21 cellular contexts compared by ENCODE assay signal in genomic region chr17:30717290-30718098, GRCh38.
A peak's percentile ranks its signal among the peaks of the same experiment; 100 is the strongest.
DNase-seq lines count a peak whose midpoint lies in the region; ATAC-seq and TF ChIP-seq lines count a peak whose summit lies in the region.
"Had no signal": no experiment of that assay in that cellular context is flagged by ENCODE, and none has a peak within 500 bp of the region (broad histone marks: within the 10 kb centered on the region; RNA-seq: fewer than 3 reads in every experiment).

No MANE protein-coding gene starts in this region.

- H3K27me3 ChIP-seq in PC-3 (ENCODE audit: low read length): no peaks in the 10 kb centered on the region
- H3K27me3 ChIP-seq: BE2C had no signal

- intact Hi-C loops in PC-3 (cut with micrococcal nuclease): no loop called here

- H3K4me1 Mint-ChIP-seq in IgD-negative memory B cell: peaks cover 5 to 7% (median 7%) of the 10 kb centered on the region in 3 donors
- H3K4me1 Mint-ChIP-seq in progenitor cell of endocrine pancreas (ENCODE audit: low read depth): no peaks in the 10 kb centered on the region

- H2AFZ ChIP-seq in PC-3 (ENCODE audit: low read length): no peak overlapping the region

- DNase-seq in activated effector memory CD4-positive, alpha-beta T cell treated with anti-CD3 and anti-CD28 coated beads, Interleukin-2, amount 50 U/mL, for 16 hours: peak; percentile 22
- DNase-seq in activated effector memory CD4-positive, alpha-beta T cell treated with Interleukin-2 at 50 U/mL for 16 hours: no peak
- DNase-seq in islet precursor cell (peak; percentile 41), progenitor cell of endocrine pancreas (ENCODE audit: low spot score, unreplicated experiment) (no peak), NCI-H2029 (lab: John Stamatoyannopoulos, UW) (no peak), PC-3 (no peak)
- DNase-seq: activated CD4-positive, alpha-beta memory T cell treated with anti-CD3 and anti-CD28 coated beads, Interleukin-2, amount 10 ng/mL, durations not matched to agents 7 days and 5 days; activated T-cell treated with anti-CD3 and anti-CD28 coated beads for 4 hours; EL; foreskin melanocyte; hypothalamus; NCI-H1092 treated with DMSO at 0.1 percent for 48 hours; NCI-H510A treated with DMSO at 0.1 percent for 48 hours; retina; T1000 had no signal

- H3F3A ChIP-seq in PC-3 (ENCODE audit: low read length, unreplicated experiment): no peaks in the 10 kb centered on the region

- no peak overlapping the region for H3K9ac ChIP-seq in PC-3 (ENCODE audit: low read length)

- peaks cover 5% of the 10 kb centered on the region for H3K27me3 Mint-ChIP-seq in IgD-negative memory B cell
- H3K27me3 Mint-ChIP-seq in progenitor cell of endocrine pancreas: no peaks in the 10 kb centered on the region
- H3K27me3 Mint-ChIP-seq: stimulated activated naive CD8-positive, alpha-beta T cell treated with anti-CD3 and anti-CD28 coated beads, Interleukin-15, amount 100 ng/mL, for 72 hours had no signal

- no peak overlapping the region for H3K4me3 ChIP-seq in PC-3 (ENCODE audit: low read length)

- H3K27ac Mint-ChIP-seq in IgD-negative memory B cell (peak overlapping the region in 2 of 3 donors; percentile 12 to 16), progenitor cell of endocrine pancreas (peak overlapping the region; percentile 60)
- H3K27ac Mint-ChIP-seq: activated CD4-positive, alpha-beta memory T cell treated with anti-CD3 and anti-CD28 coated beads, Interleukin-2, amount 10 ng/mL, durations not matched to agents 7 days and 5 days; activated naive CD4-positive, alpha-beta T cell treated with anti-CD3 and anti-CD28 coated beads, Interleukin-2, amount 50 U/mL, for 72 hours; stimulated activated naive CD8-positive, alpha-beta T cell treated with anti-CD3 and anti-CD28 coated beads, Interleukin-15, amount 100 ng/mL, for 72 hours had no signal

- 0 out of 2 replicates have a peak, but pooled peaks cover 3% of the 10 kb centered on the region for H3K79me2 ChIP-seq in PC-3 (ENCODE audit: low read length)

- no peak overlapping the region for H3K27ac ChIP-seq in PC-3 (ENCODE audit: low read length)

- CTCF ChIA-PET in PC-3 (lab: Charles Lee): no interaction called here

- H3K9me3 Mint-ChIP-seq in IgD-negative memory B cell (no peaks in the 10 kb centered on the region), progenitor cell of endocrine pancreas (ENCODE audit: low read depth) (no peaks in the 10 kb centered on the region)
- H3K9me3 Mint-ChIP-seq: activated CD4-positive, alpha-beta memory T cell treated with anti-CD3 and anti-CD28 coated beads, Interleukin-2, amount 10 ng/mL, durations not matched to agents 7 days and 5 days; activated naive CD4-positive, alpha-beta T cell treated with anti-CD3 and anti-CD28 coated beads, Interleukin-2, amount 50 U/mL, for 72 hours; stimulated activated naive CD8-positive, alpha-beta T cell treated with anti-CD3 and anti-CD28 coated beads, Interleukin-15, amount 100 ng/mL, for 72 hours had no signal

- H3K36me3 ChIP-seq in PC-3 (ENCODE audit: low read depth, low read length): no peaks in the 10 kb centered on the region
- H3K36me3 ChIP-seq: BE2C had no signal

- POLR2A ChIA-PET in PC-3 (lab: Charles Lee; ENCODE audit: unreplicated experiment): no interaction called here

- no peak overlapping the region for H3K4me2 ChIP-seq in PC-3 (ENCODE audit: low read length)

- H4K20me1 ChIP-seq in PC-3 (ENCODE audit: low read length): no peaks in the 10 kb centered on the region

- ATAC-seq in HG02642 (IDR thresholded peaks at IDR 0.05; ENCODE audit: poor library complexity, unreplicated experiment): no peak
- ATAC-seq in PC-3: no peak
- ATAC-seq: activated naive CD4-positive, alpha-beta T cell treated with anti-CD3 and anti-CD28 coated beads, Interleukin-2, amount 50 U/mL, for 72 hours; SK-N-SH treated with all-trans-retinoic acid at 6 μM for 48 hours had no signal

- no peaks in the 10 kb centered on the region for H3K9me2 ChIP-seq in PC-3 (replicated peaks; ENCODE audit: low read length)

- TF ChIP-seq CTCF in progenitor cell of endocrine pancreas (IDR thresholded peaks at IDR 0.05; ENCODE audit: unreplicated experiment): no peak
- TF ChIP-seq CTCF in PC-3 (conservative IDR thresholded peaks at IDR 0.05; ENCODE audit: low read depth, low read length): no peak

- no peaks in the 10 kb centered on the region for H3K4me1 ChIP-seq in PC-3 (ENCODE audit: insufficient read depth, low read length)
- H3K4me1 ChIP-seq: BE2C had no signal

- BruUV-seq in PC-3 (replicated peaks; lab: Mats Ljungman, UMichigan): no TSS peak

- H3K4me3 Mint-ChIP-seq in IgD-negative memory B cell: no peak overlapping the region
- no peak overlapping the region for H3K4me3 Mint-ChIP-seq in progenitor cell of endocrine pancreas (ENCODE audit: low read depth)
- H3K4me3 Mint-ChIP-seq: activated CD4-positive, alpha-beta memory T cell treated with anti-CD3 and anti-CD28 coated beads, Interleukin-2, amount 10 ng/mL, durations not matched to agents 7 days and 5 days; stimulated activated naive CD8-positive, alpha-beta T cell treated with anti-CD3 and anti-CD28 coated beads, Interleukin-15, amount 100 ng/mL, for 72 hours had no signal

- H3K36me3 Mint-ChIP-seq in IgD-negative memory B cell (peaks cover 3% of the 10 kb centered on the region), progenitor cell of endocrine pancreas (ENCODE audit: insufficient read depth) (peaks cover 5% of the 10 kb centered on the region)
- H3K36me3 Mint-ChIP-seq: activated naive CD4-positive, alpha-beta T cell treated with anti-CD3 and anti-CD28 coated beads, Interleukin-2, amount 50 U/mL, for 72 hours had no signal

- H3K9me3 ChIP-seq in PC-3 (ENCODE audit: low read length): no peaks in the 10 kb centered on the region
- H3K9me3 ChIP-seq: BE2C had no signal

Comparison
In these comparisons a context has a peak if more than half of its experiments do, and no peak if none do; other contexts are left out.
1. DNase-seq: peak in activated effector memory CD4-positive, alpha-beta T cell treated with anti-CD3 and anti-CD28 coated beads, Interleukin-2, amount 50 U/mL, for 16 hours (single experiment) and islet precursor cell (single experiment); none in activated effector memory CD4-positive, alpha-beta T cell treated with Interleukin-2 at 50 U/mL for 16 hours (single experiment), progenitor cell of endocrine pancreas (single experiment), NCI-H2029 (single experiment) and PC-3 (single experiment).